8 cellular contexts compared by ENCODE assay signal in genomic region chr21:38805282-38806152, GRCh38. TPM values are rescaled to one million over a fixed set of nuclear protein-coding genes. Genes with fewer than 3 reads are reported as not detected.
DNase-seq lines count a peak whose midpoint lies in the region; ATAC-seq lines count a peak whose summit lies in the region.

Gene ETS2 (plus strand): TSS chr21:38805929. CDS start chr21:38810035, 4,106 bp downstream.

- peak within 1 kb of the TSS; percentile 71 for H3K27ac Mint-ChIP-seq in central memory CD8-positive, alpha-beta T cell (ENCODE audit: low read depth)

- H3K27me3 Mint-ChIP-seq in central memory CD8-positive, alpha-beta T cell = no peaks in the 10 kb centered on the region

- ATAC-seq in GM18907 (IDR thresholded peaks at IDR 0.05; ENCODE audit: unreplicated experiment) (peak; percentile 66), HG03175 (IDR thresholded peaks at IDR 0.05; ENCODE audit: unreplicated experiment) (peak; percentile 68)
- peak; percentile 74 to 76 for ATAC-seq in activated CD4-positive, CD25-positive, alpha-beta regulatory T cell treated with anti-CD3 and anti-CD28 coated beads, Interleukin-2, amount 50 U/mL, for 24 hours
- ATAC-seq in central memory CD8-positive, alpha-beta T cell (replicated peaks; ENCODE audit: extremely low read depth, poor library complexity, severe bottlenecking) = peak; percentile 72

- peaks cover 28% of the 10 kb centered on the region for H3K4me1 Mint-ChIP-seq in central memory CD8-positive, alpha-beta T cell

- no peaks in the 10 kb centered on the region for H3K9me3 Mint-ChIP-seq in central memory CD8-positive, alpha-beta T cell

- peaks cover 10% of the 10 kb centered on the region for H3K36me3 Mint-ChIP-seq in central memory CD8-positive, alpha-beta T cell (ENCODE audit: insufficient read depth)

- peak within 1 kb of the TSS; percentile 88 for H3K4me3 Mint-ChIP-seq in central memory CD8-positive, alpha-beta T cell

- DNase-seq in A172 (ENCODE audit: low spot score) (peak; percentile 87), NCI-H446 (lab: John Stamatoyannopoulos, UW) (peak; percentile 63 to 89), inferior parietal cortex (ENCODE audit: extremely low spot score) (peak; percentile 73)
- DNase-seq in central memory CD8-positive, alpha-beta T cell (ENCODE audit: low spot score in 2 of 2) = peak; percentile 34 to 42
- DNase-seq in stimulated activated CD4-positive, alpha-beta T cell treated with anti-CD3 and anti-CD28 coated beads, Interleukin-12 subunit alpha, Interleukin-12 subunit beta, amount 100 ng/mL, for 24 hours (ENCODE audit: low read depth in 2 of 2) = peak; percentile 55 to 74

RNA-seq across cellular contexts. Expression of gene ETS2, which starts in this region (rescaled TPM):
- 15.9 and 21.7 TPM in 2 replicates for total RNA-seq in A172 (2014; rRNA removed; shearing (Covaris generic))

Comparison
In these comparisons a context has a peak if more than half of its experiments do, and no peak if none do; other contexts are left out.
1. Peak in every context shown above with its lines: DNase-seq and ATAC-seq.